Comparison of ENCODE assay signal across 29 cellular contexts in genomic region chr15:59380902-59381610, GRCh38. TPM values are rescaled to one million over a fixed set of nuclear protein-coding genes. Genes with fewer than 3 reads are reported as not detected.
DNase-seq lines count a peak whose midpoint lies in the region; ATAC-seq lines count a peak whose summit lies in the region.
"Had no signal": no experiment of that assay in that cellular context is flagged by ENCODE, and none has a peak within 500 bp of the region (broad histone marks: within the 10 kb centered on the region; RNA-seq: fewer than 3 reads in every experiment).

No MANE protein-coding gene starts in this region.

- H4K91ac ChIP-seq in trophoblast cell (ENCODE audit: low read depth, low read length) = peak overlapping the region; percentile 14

- no peak overlapping the region for H2BK120ac ChIP-seq in trophoblast cell (ENCODE audit: insufficient read depth, low read length, poor library complexity)

- no peak overlapping the region for H3K9ac ChIP-seq in trophoblast cell (ENCODE audit: low read length)

- peak overlapping the region; percentile 19 for H3K4me2 ChIP-seq in trophoblast cell (ENCODE audit: low read length)

- no peak overlapping the region for H2AK5ac ChIP-seq in trophoblast cell (ENCODE audit: low read length)

- no peaks in the 10 kb centered on the region for H3K36me3 Mint-ChIP-seq in effector memory CD8-positive, alpha-beta T cell (ENCODE audit: insufficient read depth)
- H3K36me3 Mint-ChIP-seq: natural killer cell had no signal

- H3K4me3 ChIP-seq in trophoblast cell (ENCODE audit: low read depth, low read length) (no peak overlapping the region), right cardiac atrium (ENCODE audit: low read length) (no peak overlapping the region)
- H3K4me3 ChIP-seq: gastroesophageal sphincter, GM12878, MG63, SK-N-MC, stomach, thyroid gland had no signal

- H3K9me3 Mint-ChIP-seq in effector memory CD8-positive, alpha-beta T cell = no peaks in the 10 kb centered on the region
- H3K9me3 Mint-ChIP-seq: activated naive CD8-positive, alpha-beta T cell treated with anti-CD3 and anti-CD28 coated beads, Interleukin-2, amount 10 ng/mL, durations not matched to agents 7 days and 5 days; dendritic cell treated with granulocyte-macrophage colony-stimulating factor and Interleukin-4, amounts not matched to agents 40 ng/mL and 50 ng/mL, for 4 days; natural killer cell had no signal

- no peaks in the 10 kb centered on the region for H3K36me3 ChIP-seq in trophoblast cell (ENCODE audit: control insufficient read depth in 1 of 2, insufficient read depth in 2 of 2, low read length in 2 of 2)
- H3K36me3 ChIP-seq: MG63, thyroid gland had no signal

- H3K27ac Mint-ChIP-seq in effector memory CD8-positive, alpha-beta T cell = no peak overlapping the region
- H3K27ac Mint-ChIP-seq: activated naive CD8-positive, alpha-beta T cell treated with anti-CD3 and anti-CD28 coated beads, Interleukin-2, amount 10 ng/mL, durations not matched to agents 7 days and 5 days; dendritic cell treated with granulocyte-macrophage colony-stimulating factor and Interleukin-4, amounts not matched to agents 40 ng/mL and 50 ng/mL, for 4 days; natural killer cell had no signal

- no peak overlapping the region for H3K4me3 Mint-ChIP-seq in effector memory CD8-positive, alpha-beta T cell
- H3K4me3 Mint-ChIP-seq: activated naive CD8-positive, alpha-beta T cell treated with anti-CD3 and anti-CD28 coated beads, Interleukin-2, amount 10 ng/mL, durations not matched to agents 7 days and 5 days; dendritic cell treated with granulocyte-macrophage colony-stimulating factor and Interleukin-4, amounts not matched to agents 40 ng/mL and 50 ng/mL, for 4 days; natural killer cell had no signal

- H2BK12ac ChIP-seq in trophoblast cell (ENCODE audit: low read length) = no peak overlapping the region

- no peak overlapping the region for H2BK5ac ChIP-seq in trophoblast cell (ENCODE audit: low read depth, low read length, poor library complexity)

- no peaks in the 10 kb centered on the region for H3K79me2 ChIP-seq in trophoblast cell (ENCODE audit: control insufficient read depth, insufficient read depth, low read length, poor library complexity)

- peaks cover 0 to 7% of the 10 kb centered on the region in 2 experiments for H3K4me1 ChIP-seq in trophoblast cell (ENCODE audit: control insufficient read depth in 1 of 2, insufficient read depth in 2 of 2, low read length in 2 of 2)
- H3K4me1 ChIP-seq in right cardiac atrium (ENCODE audit: control insufficient read depth, insufficient read depth, low read length) = no peaks in the 10 kb centered on the region
- H3K4me1 ChIP-seq: gastroesophageal sphincter, stomach, thyroid gland had no signal

- no peaks in the 10 kb centered on the region for H3K9me3 ChIP-seq in trophoblast cell (ENCODE audit: insufficient read depth, low read depth, low read length)
- H3K9me3 ChIP-seq in right cardiac atrium (ENCODE audit: control insufficient read depth, low read length) = no peaks in the 10 kb centered on the region
- H3K9me3 ChIP-seq: gastroesophageal sphincter, MG63, stomach, thyroid gland had no signal

- DNase-seq in EL (peak; percentile 21), M059J (ENCODE audit: low read depth) (peak; percentile 20), fibroblast of gingiva (ENCODE audit: low read depth) (peak; percentile 32), trophoblast cell (peak; percentile 78 to 92), right cardiac atrium (no peak)
- DNase-seq in effector memory CD8-positive, alpha-beta T cell = no peak
- DNase-seq: ACHN; activated CD4-positive, alpha-beta T cell treated with anti-CD3 and anti-CD28 coated beads for 4 hours; activated effector memory CD4-positive, alpha-beta T cell treated with Interleukin-2 at 50 U/mL for 16 hours; activated naive CD8-positive, alpha-beta T cell treated with anti-CD3 and anti-CD28 coated beads, Interleukin-2, amount 10 ng/mL, durations not matched to agents 7 days and 5 days; DMS79 treated with DMSO at 0.1 percent for 48 hours; MG63; midbrain; natural killer cell; NCI-H2029; NCI-H2227 treated with DMSO at 0.1 percent for 48 hours; NCI-H774; RPMI8226; stimulated activated CD4-positive, alpha-beta T cell treated with anti-CD3 and anti-CD28 coated beads, Interleukin-2, amount 100 ng/mL, for 24 hours; stomach; thyroid gland had no signal

- peaks cover 0 to 14% of the 10 kb centered on the region in 2 donors for H3K27me3 Mint-ChIP-seq in effector memory CD8-positive, alpha-beta T cell
- H3K27me3 Mint-ChIP-seq: dendritic cell treated with granulocyte-macrophage colony-stimulating factor and Interleukin-4, amounts not matched to agents 40 ng/mL and 50 ng/mL, for 4 days had no signal

- H2AFZ ChIP-seq in trophoblast cell (ENCODE audit: insufficient read depth, low read length, poor library complexity) = no peak overlapping the region

- no peak overlapping the region for H4K12ac ChIP-seq in trophoblast cell (ENCODE audit: low read depth, low read length)

- intact Hi-C loops in right cardiac atrium (cut with DNase I) = no loop called here

- H3K27me3 ChIP-seq in trophoblast cell (ENCODE audit: insufficient read depth, low read length) (no peaks in the 10 kb centered on the region), right cardiac atrium (ENCODE audit: control insufficient read depth, insufficient read depth) (no peaks in the 10 kb centered on the region)
- H3K27me3 ChIP-seq: gastroesophageal sphincter, MG63, stomach, thyroid gland had no signal

- WGBS in trophoblast cell (ENCODE audit: extremely low coverage, insufficient coverage, insufficient read length) = no CpG with 5 or more reads among the region's 7 CpGs
- 73% methylated on average over 7 of the region's 7 CpGs for WGBS in right cardiac atrium

- H4K8ac ChIP-seq in trophoblast cell (ENCODE audit: low read depth, low read length) = peak overlapping the region; percentile 26

- ATAC-seq in GM21576 (IDR thresholded peaks at IDR 0.05; ENCODE audit: unreplicated experiment) (no peak), right cardiac atrium (no peak), GM19467 (IDR thresholded peaks at IDR 0.05; ENCODE audit: unreplicated experiment) (no peak)
- ATAC-seq in effector memory CD8-positive, alpha-beta T cell (replicated peaks) = no peak
- ATAC-seq: gastroesophageal sphincter, GM12878, natural killer cell had no signal

- no peak overlapping the region for H3K23ac ChIP-seq in trophoblast cell (ENCODE audit: low read length)

- no peak overlapping the region for H3K4ac ChIP-seq in trophoblast cell (ENCODE audit: low read depth, low read length)

- H3K27ac ChIP-seq in trophoblast cell (ENCODE audit: low read depth, low read length) = peak overlapping the region; percentile 59
- no peak overlapping the region for H3K27ac ChIP-seq in right cardiac atrium (ENCODE audit: low read length)
- H3K27ac ChIP-seq: gastroesophageal sphincter, SK-N-MC, stomach, thyroid gland had no signal

- peaks cover 5 to 14% of the 10 kb centered on the region in 2 donors for H3K4me1 Mint-ChIP-seq in effector memory CD8-positive, alpha-beta T cell (ENCODE audit: low read depth in 2 of 2)

- H3K79me1 ChIP-seq in trophoblast cell (ENCODE audit: low read length) = peaks cover 2% of the 10 kb centered on the region

- no peak overlapping the region for H3K14ac ChIP-seq in trophoblast cell (ENCODE audit: low read length)

- no peak overlapping the region for H3K18ac ChIP-seq in trophoblast cell (ENCODE audit: low read length)

RNA-seq across cellular contexts. Expression of gene MYO1E, which starts 8.4 kb away (rescaled TPM):
- 131 and 141 TPM in 2 replicates for total RNA-seq in M059J (2014; rRNA removed; shearing (Covaris generic))
- 32.1 and 36.8 TPM in 2 replicates for polyA plus RNA-seq in trophoblast cell (2013)
- 10 to 100 TPM; 19.8 to 28.5 (median 24.0) TPM for total RNA-seq in right cardiac atrium
- 8.4 TPM for polyA plus RNA-seq in right cardiac atrium

RNA-seq across cellular contexts. Expression of gene FAM81A, which starts 56.9 kb away (rescaled TPM):
- total RNA-seq in M059J (2014; rRNA removed; shearing (Covaris generic)) = 1.1 and 3.3 TPM in 2 replicates
- 0.10 and 0.19 TPM in 2 replicates for polyA plus RNA-seq in trophoblast cell (2013)
- total RNA-seq in right cardiac atrium = 1 to 10 TPM; 1.6 to 4.1 (median 2.5) TPM
- polyA plus RNA-seq in right cardiac atrium = 1.0 TPM
- total RNA-seq: osteocyte had no signal
- polyA plus RNA-seq: BJ had no signal

Comparison
In these comparisons a context has a peak if more than half of its experiments do, and no peak if none do; other contexts are left out.
1. DNase-seq: peak in EL (single experiment), M059J (single experiment), fibroblast of gingiva (single experiment) and trophoblast cell (2 of 2); none in right cardiac atrium (0 of 3) and effector memory CD8-positive, alpha-beta T cell (0 of 3).